1 cellular context compared by ENCODE assay signal in genomic region chr11:105045897-105046296, GRCh38.
TF ChIP-seq lines count a peak whose summit lies in the region.

No MANE protein-coding gene starts in this region.

TF ChIP-seq in endothelial cell of umbilical vein, 7 proteins besides CTCF, POLR2A, EP300 and RAD21:
- no peak for TF ChIP-seq POLR2AphosphoS5 (IDR thresholded peaks at IDR 0.05; ENCODE audit: insufficient read depth, low read depth, low read length)
- TF ChIP-seq GATA2 (IDR thresholded peaks at IDR 0.05; ENCODE audit: insufficient read depth, insufficient read length, low read depth, low read length) = no peak
- TF ChIP-seq MYC (IDR thresholded peaks at IDR 0.05; ENCODE audit: low read depth, low read length) = no peak
